In genomic region chr9:131817627-131818026, GRCh38 we compare ENCODE assay signal across 1 cellular context.
TF ChIP-seq lines count a peak whose summit lies in the region.

No MANE protein-coding gene starts in this region.

TF ChIP-seq in A549, 52 proteins besides CTCF, POLR2A, EP300 and RAD21 (continued from another document):
- TF ChIP-seq CHD4 (IDR thresholded peaks at IDR 0.05; ENCODE audit: borderline replicate concordance) = no peak
- no peak for TF ChIP-seq NPAS2 (CRISPR knock-in tag; IDR thresholded peaks at IDR 0.05; ENCODE audit: borderline replicate concordance)
- no peak for TF ChIP-seq HES2 (IDR thresholded peaks at IDR 0.05)
- no peak for TF ChIP-seq ZSCAN20 (CRISPR knock-in tag; IDR thresholded peaks at IDR 0.05)
- no peak for TF ChIP-seq HEYL (CRISPR knock-in tag; IDR thresholded peaks at IDR 0.05)
- TF ChIP-seq RARB (CRISPR knock-in tag; IDR thresholded peaks at IDR 0.05) = no peak
- no peak for TF ChIP-seq KDM5A (IDR thresholded peaks at IDR 0.05)
- no peak for TF ChIP-seq TP53 (CRISPR knock-in tag; IDR thresholded peaks at IDR 0.05)
